In genomic region chr2:74333896-74334586, GRCh38 we compare ENCODE assay signal across 8 cellular contexts. TPM values are rescaled to one million over a fixed set of nuclear protein-coding genes. Genes with fewer than 3 reads are reported as not detected.
"Had no signal": no experiment of that assay in that cellular context is flagged by ENCODE, and none has a peak within 500 bp of the region (broad histone marks: within the 10 kb centered on the region; RNA-seq: fewer than 3 reads in every experiment).

No MANE protein-coding gene starts in this region.

- H3K27me3 ChIP-seq: ascending aorta, cardiac muscle cell, foreskin keratinocyte, pancreas, spleen, tibial nerve had no signal

- H3K36me3 ChIP-seq: cardiac muscle cell, pancreas had no signal

- DNase-seq: activated gamma-delta T cell had no signal

- H3K4me1 ChIP-seq: ascending aorta, foreskin keratinocyte, pancreas, tibial nerve had no signal

- H3K4me3 ChIP-seq: ascending aorta, cardiac muscle cell, pancreas, spleen, tibial nerve had no signal

- H3K27ac ChIP-seq: ascending aorta, cardiac muscle cell, foreskin keratinocyte, pancreas, spleen, tibial nerve had no signal

- FAIRE-seq: pancreas had no signal

- H3K9me3 ChIP-seq: ascending aorta, pancreas, spleen, tibial nerve had no signal

RNA-seq across cellular contexts. Expression of gene SLC4A5, which starts 9.2 kb away (rescaled TPM):
- total RNA-seq: pulmonary artery endothelial cell had no signal
